ENCODE assay signal across 18 cellular contexts in genomic region chr14:71607056-71607455, GRCh38.
DNase-seq lines count a peak whose midpoint lies in the region; ATAC-seq and TF ChIP-seq lines count a peak whose summit lies in the region.
"Had no signal": no experiment of that assay in that cellular context is flagged by ENCODE, and none has a peak within 500 bp of the region (broad histone marks: within the 10 kb centered on the region; RNA-seq: fewer than 3 reads in every experiment).

No MANE protein-coding gene starts in this region.

- peaks cover 0 to 1% of the 10 kb centered on the region in 2 experiments for H3K9me3 ChIP-seq in CD4-positive, CD25-positive, alpha-beta regulatory T cell (ENCODE audit: control insufficient read depth in 2 of 2, low read length in 2 of 2)
- no peaks in the 10 kb centered on the region for H3K9me3 ChIP-seq in HUES48 (ENCODE audit: control insufficient read depth, insufficient read depth, low read length)

- no peak overlapping the region for H3K9ac ChIP-seq in HUES48 (ENCODE audit: low read depth, low read length)
- H3K9ac ChIP-seq: GM23248 had no signal

- peaks cover 24 to 32% (median 29%) of the 10 kb centered on the region in 4 donors for H3K4me1 Mint-ChIP-seq in CD4-positive, CD25-positive, alpha-beta regulatory T cell
- peaks cover 42% of the 10 kb centered on the region for H3K4me1 Mint-ChIP-seq in activated naive CD8-positive, alpha-beta T cell treated with anti-CD3 and anti-CD28 coated beads for 36 hours
- peaks cover 22% of the 10 kb centered on the region for H3K4me1 Mint-ChIP-seq in activated T-helper 2 cell treated with anti-CD3 and anti-CD28 coated beads, Interferon-gamma antibody, Interleukin-2, Interleukin-4, amounts not matched to agents 10 μg/mL and 5 μg/mL and 100 μg/mL, durations not matched to agents 14 hours and 24 hours and 36 hours (ENCODE audit: low read depth)

- H3K27ac ChIP-seq in CD4-positive, CD25-positive, alpha-beta regulatory T cell (ENCODE audit: insufficient read depth, low read length, poor library complexity, severe bottlenecking): no peak overlapping the region
- H3K27ac ChIP-seq in HUES48 (ENCODE audit: low read depth, low read length): peak overlapping the region; percentile 51
- H3K27ac ChIP-seq: GM23248 had no signal

- no peak for TF ChIP-seq CTCF in GM12865 (IDR thresholded peaks at IDR 0.05; ENCODE audit: insufficient read depth, low read depth, low read length, missing control alignments)

- H3K4me1 ChIP-seq in CD4-positive, CD25-positive, alpha-beta regulatory T cell (ENCODE audit: control insufficient read depth, insufficient read depth, low read length, poor library complexity, severe bottlenecking): no peaks in the 10 kb centered on the region
- H3K4me1 ChIP-seq in HUES48 (ENCODE audit: control insufficient read depth, insufficient read depth, low read length): peaks cover 15% of the 10 kb centered on the region

- H3K4me3 Mint-ChIP-seq in CD4-positive, CD25-positive, alpha-beta regulatory T cell: no peak overlapping the region
- H3K4me3 Mint-ChIP-seq in activated naive CD8-positive, alpha-beta T cell treated with anti-CD3 and anti-CD28 coated beads for 36 hours: no peak overlapping the region
- no peak overlapping the region for H3K4me3 Mint-ChIP-seq in activated T-helper 2 cell treated with anti-CD3 and anti-CD28 coated beads, Interferon-gamma antibody, Interleukin-2, Interleukin-4, amounts not matched to agents 10 μg/mL and 5 μg/mL and 100 μg/mL, durations not matched to agents 14 hours and 24 hours and 36 hours (ENCODE audit: low read depth)
- H3K4me3 Mint-ChIP-seq: CD4-positive, alpha-beta memory T cell had no signal

- no peaks in the 10 kb centered on the region for H3K27me3 ChIP-seq in CD4-positive, CD25-positive, alpha-beta regulatory T cell (ENCODE audit: control insufficient read depth, insufficient read depth, low read length)
- peaks cover 12% of the 10 kb centered on the region; the same call in 1 of the 2 replicates for H3K27me3 ChIP-seq in HUES48 (ENCODE audit: control insufficient read depth, insufficient read depth, low read length)

- no peaks in the 10 kb centered on the region for H3K36me3 ChIP-seq in CD4-positive, CD25-positive, alpha-beta regulatory T cell (ENCODE audit: control insufficient read depth, insufficient read depth, low read length)
- no peaks in the 10 kb centered on the region for H3K36me3 ChIP-seq in HUES48 (ENCODE audit: control insufficient read depth, insufficient read depth, low read length)

- DNase-seq in CD4-positive, CD25-positive, alpha-beta regulatory T cell: no peak
- DNase-seq in GM12865 (ENCODE audit: low read depth) (peak; percentile 37), DMS53 treated with DMSO at 0.1 percent for 48 hours (lab: John Stamatoyannopoulos, UW; ENCODE audit: unreplicated experiment) (no peak)
- DNase-seq in activated naive CD8-positive, alpha-beta T cell treated with anti-CD3 and anti-CD28 coated beads for 36 hours: no peak
- DNase-seq in activated T-helper 2 cell treated with anti-CD3 and anti-CD28 coated beads, Interferon-gamma antibody, Interleukin-2, Interleukin-4, amounts not matched to agents 10 μg/mL and 5 μg/mL and 100 μg/mL, durations not matched to agents 14 hours and 24 hours and 36 hours (ENCODE audit: low spot score): no peak
- DNase-seq: ACHN; CD4-positive, alpha-beta memory T cell; GM23248; IMR-90; MV-4-11; NCI-H1436 treated with DMSO at 0.1 percent for 48 hours; NCI-H2081; NCI-H510A treated with DMSO at 0.1 percent for 48 hours; OCI-M1; RPMI8226 had no signal

- no peaks in the 10 kb centered on the region for H3K27me3 Mint-ChIP-seq in CD4-positive, CD25-positive, alpha-beta regulatory T cell
- no peaks in the 10 kb centered on the region for H3K27me3 Mint-ChIP-seq in activated naive CD8-positive, alpha-beta T cell treated with anti-CD3 and anti-CD28 coated beads for 36 hours
- no peaks in the 10 kb centered on the region for H3K27me3 Mint-ChIP-seq in activated T-helper 2 cell treated with anti-CD3 and anti-CD28 coated beads, Interferon-gamma antibody, Interleukin-2, Interleukin-4, amounts not matched to agents 10 μg/mL and 5 μg/mL and 100 μg/mL, durations not matched to agents 14 hours and 24 hours and 36 hours (ENCODE audit: low read depth)
- H3K27me3 Mint-ChIP-seq: CD4-positive, alpha-beta memory T cell had no signal

- ATAC-seq in CD4-positive, CD25-positive, alpha-beta regulatory T cell (ENCODE audit: low read depth in 2 of 2): no peak
- no peak for ATAC-seq in HG02852 (IDR thresholded peaks at IDR 0.05; ENCODE audit: unreplicated experiment)
- ATAC-seq: HCT116 had no signal

- peaks cover 1 to 11% (median 3%) of the 10 kb centered on the region in 7 donors for H3K9me3 Mint-ChIP-seq in CD4-positive, CD25-positive, alpha-beta regulatory T cell
- peaks cover 7% of the 10 kb centered on the region for H3K9me3 Mint-ChIP-seq in activated naive CD8-positive, alpha-beta T cell treated with anti-CD3 and anti-CD28 coated beads for 36 hours
- peaks cover 23% of the 10 kb centered on the region for H3K9me3 Mint-ChIP-seq in activated T-helper 2 cell treated with anti-CD3 and anti-CD28 coated beads, Interferon-gamma antibody, Interleukin-2, Interleukin-4, amounts not matched to agents 10 μg/mL and 5 μg/mL and 100 μg/mL, durations not matched to agents 14 hours and 24 hours and 36 hours

- H3K4me3 ChIP-seq in CD4-positive, CD25-positive, alpha-beta regulatory T cell (ENCODE audit: low read depth, low read length): peak overlapping the region; percentile 41
- H3K4me3 ChIP-seq in GM12865 (ENCODE audit: low read depth, low read length) (no peak overlapping the region), HUES48 (ENCODE audit: low read depth, low read length) (no peak overlapping the region)
- H3K4me3 ChIP-seq: GM23248 had no signal

- H3K36me3 Mint-ChIP-seq in CD4-positive, CD25-positive, alpha-beta regulatory T cell: peaks cover 11% of the 10 kb centered on the region
- H3K36me3 Mint-ChIP-seq in activated naive CD8-positive, alpha-beta T cell treated with anti-CD3 and anti-CD28 coated beads for 36 hours: peaks cover 36% of the 10 kb centered on the region
- H3K36me3 Mint-ChIP-seq in activated T-helper 2 cell treated with anti-CD3 and anti-CD28 coated beads, Interferon-gamma antibody, Interleukin-2, Interleukin-4, amounts not matched to agents 10 μg/mL and 5 μg/mL and 100 μg/mL, durations not matched to agents 14 hours and 24 hours and 36 hours (ENCODE audit: low read depth): peaks cover 52% of the 10 kb centered on the region

- peak overlapping the region in 1 of 3 donors; percentile 31 for H3K27ac Mint-ChIP-seq in CD4-positive, CD25-positive, alpha-beta regulatory T cell
- peak overlapping the region; percentile 40 for H3K27ac Mint-ChIP-seq in activated naive CD8-positive, alpha-beta T cell treated with anti-CD3 and anti-CD28 coated beads for 36 hours
- no peak overlapping the region for H3K27ac Mint-ChIP-seq in activated T-helper 2 cell treated with anti-CD3 and anti-CD28 coated beads, Interferon-gamma antibody, Interleukin-2, Interleukin-4, amounts not matched to agents 10 μg/mL and 5 μg/mL and 100 μg/mL, durations not matched to agents 14 hours and 24 hours and 36 hours

- intact Hi-C loops in activated T-helper 2 cell treated with anti-CD3 and anti-CD28 coated beads, Interferon-gamma antibody, Interleukin-2, Interleukin-4, amounts not matched to agents 10 μg/mL and 5 μg/mL and 100 μg/mL, durations not matched to agents 14 hours and 24 hours and 36 hours (cut with micrococcal nuclease): no loop called here
